ENCODE assay signal across 23 cellular contexts in the genomic region with DNA sequence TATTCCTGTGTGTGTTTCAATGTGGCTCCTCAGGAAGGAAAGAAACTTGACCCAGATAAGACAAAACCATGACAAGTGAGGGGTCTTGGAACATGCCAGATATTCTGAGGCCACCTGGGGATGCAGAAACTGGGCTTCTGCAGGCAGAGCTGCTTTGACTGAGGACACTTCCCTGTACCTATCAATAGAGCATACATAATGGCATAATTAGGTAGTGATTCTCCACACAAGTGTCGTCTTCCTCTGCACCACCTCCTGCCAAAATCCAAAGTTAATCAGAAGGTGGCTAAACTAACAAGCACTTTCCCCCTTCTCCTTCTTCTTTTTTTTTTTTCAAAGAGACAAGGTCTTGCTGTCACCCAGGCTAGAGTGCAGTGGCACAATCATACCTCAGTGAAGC.
"Had no signal": no experiment of that assay in that cellular context is flagged by ENCODE, and none has a peak within 500 bp of the region (broad histone marks: within the 10 kb centered on the region; RNA-seq: fewer than 3 reads in every experiment).

No MANE protein-coding gene starts in this region.

- ATAC-seq: effector memory CD8-positive, alpha-beta T cell; esophagus mucosa; gastrocnemius medialis; heart right ventricle; left cardiac atrium; left lung; left ventricle myocardium superior; lower lobe of right lung; mucosa of descending colon; naive thymus-derived CD8-positive, alpha-beta T cell had no signal

- H3K36me3 ChIP-seq: lower lobe of right lung had no signal

- DNase-seq: effector CD8-positive, alpha-beta T cell; effector memory CD8-positive, alpha-beta T cell; endodermal cell; erythroblast; esophagus squamous epithelium; foreskin fibroblast; foreskin melanocyte; gastrocnemius medialis; glutamatergic neuron; head of caudate nucleus; heart right ventricle; hippocampal formation; left cardiac atrium; left lung; left ventricle myocardium superior; lower lobe of right lung; mesenchymal stem cell; mucosa of descending colon; naive B cell; naive thymus-derived CD8-positive, alpha-beta T cell had no signal

- H3K27me3 ChIP-seq: esophagus squamous epithelium, gastrocnemius medialis, heart right ventricle, left lung had no signal

- H3K4me3 ChIP-seq: coronary artery, esophagus squamous epithelium, gastrocnemius medialis, heart right ventricle, left lung, lower lobe of right lung, mucosa of descending colon had no signal

- H3K27ac ChIP-seq: coronary artery, epithelial cell of prostate, esophagus squamous epithelium, heart right ventricle, left lung, lower lobe of right lung had no signal
